In genomic region chr5:22900801-22901310, GRCh38 we compare ENCODE assay signal across 34 cellular contexts. TPM values are rescaled to one million over a fixed set of nuclear protein-coding genes. Genes with fewer than 3 reads are reported as not detected.
"Had no signal": no experiment of that assay in that cellular context is flagged by ENCODE, and none has a peak within 500 bp of the region (broad histone marks: within the 10 kb centered on the region; RNA-seq: fewer than 3 reads in every experiment).

No MANE protein-coding gene starts in this region.

- H3K4me3 ChIP-seq: adrenal gland, MG63 had no signal

- DNase-seq: activated CD4-positive, alpha-beta T cell treated with anti-CD3 and anti-CD28 coated beads for 1 hour; activated CD4-positive, alpha-beta T cell treated with anti-CD3 and anti-CD28 coated beads for 48 hours; activated CD4-positive, CD25-positive, alpha-beta regulatory T cell; activated CD8-positive, alpha-beta T cell treated with anti-CD3 and anti-CD28 coated beads for 36 hours; activated gamma-delta T cell; activated naive CD4-positive, alpha-beta T cell treated with anti-CD3 and anti-CD28 coated beads for 36 hours; activated T-cell treated with anti-CD3 and anti-CD28 coated beads, Interleukin-2, amount 50 U/mL, for 1 hour; activated T-cell treated with anti-CD3 and anti-CD28 coated beads, Interleukin-2, amount 50 U/mL, for 72 hours; adrenal gland; Kasumi-1; KG1; MG63; NCI-H1092; NCI-H1436 treated with DMSO at 0.1 percent for 48 hours; NCI-H1694 treated with DMSO at 0.1 percent for 48 hours; NCI-H2029; NCI-H345; NCI-H524 treated with DMSO at 0.1 percent for 48 hours; RPMI8226; SIG-M5; SW 1271; T-helper 1 cell; T-helper 2 cell; T-helper 9 cell; WERI-Rb-1 had no signal

- H3K9me3 Mint-ChIP-seq: brain had no signal

- H3K27ac ChIP-seq: adrenal gland, WERI-Rb-1 had no signal

- H3K4me3 Mint-ChIP-seq: activated CD8-positive, alpha-beta T cell treated with anti-CD3 and anti-CD28 coated beads for 36 hours; activated naive CD4-positive, alpha-beta T cell treated with anti-CD3 and anti-CD28 coated beads for 36 hours; activated T-cell treated with anti-CD3 and anti-CD28 coated beads, Interleukin-2, amount 50 U/mL, for 72 hours; brain had no signal

- H3K4me1 Mint-ChIP-seq: brain had no signal

- H3K27me3 Mint-ChIP-seq: activated CD8-positive, alpha-beta T cell treated with anti-CD3 and anti-CD28 coated beads for 36 hours had no signal

- H3K36me3 Mint-ChIP-seq: activated naive CD4-positive, alpha-beta T cell treated with anti-CD3 and anti-CD28 coated beads, Interleukin-2, amount 50 U/mL, for 72 hours; brain had no signal

- H3K4me1 ChIP-seq: adrenal gland had no signal

- H3K27me3 ChIP-seq: adrenal gland, MG63 had no signal

- ATAC-seq: activated CD8-positive, alpha-beta T cell treated with anti-CD3 and anti-CD28 coated beads for 36 hours; activated naive CD4-positive, alpha-beta T cell treated with anti-CD3 and anti-CD28 coated beads, Interleukin-2, amount 50 U/mL, for 72 hours; activated T-cell treated with anti-CD3 and anti-CD28 coated beads, Interleukin-2, amount 50 U/mL, for 72 hours; Panc1; Right ventricle myocardium inferior; SK-N-SH treated with all-trans-retinoic acid at 6 μM for 48 hours had no signal

- H3K9me3 ChIP-seq: adrenal gland had no signal

- H3K36me3 ChIP-seq: adrenal gland, MG63, WERI-Rb-1 had no signal

- H3K27ac Mint-ChIP-seq: activated CD8-positive, alpha-beta T cell treated with anti-CD3 and anti-CD28 coated beads for 36 hours; activated naive CD4-positive, alpha-beta T cell treated with anti-CD3 and anti-CD28 coated beads for 36 hours; activated naive CD4-positive, alpha-beta T cell treated with anti-CD3 and anti-CD28 coated beads, Interleukin-2, amount 50 U/mL, for 72 hours; activated T-cell treated with anti-CD3 and anti-CD28 coated beads, Interleukin-2, amount 50 U/mL, for 72 hours; activated T-helper 2 cell treated with anti-CD3 and anti-CD28 coated beads, Interferon-gamma antibody, Interleukin-2, Interleukin-4, amounts not matched to agents 10 μg/mL and 5 μg/mL and 100 μg/mL, durations not matched to agents 14 hours and 24 hours and 36 hours; brain had no signal

RNA-seq across cellular contexts. Expression of gene CDH12, which starts 47.7 kb away (rescaled TPM):
- total RNA-seq: activated CD8-positive, alpha-beta memory T cell treated with anti-CD3 and anti-CD28 coated beads for 36 hours; activated CD8-positive, alpha-beta T cell treated with anti-CD3 and anti-CD28 coated beads for 36 hours; activated naive CD4-positive, alpha-beta T cell treated with anti-CD3 and anti-CD28 coated beads for 36 hours; activated naive CD4-positive, alpha-beta T cell treated with anti-CD3 and anti-CD28 coated beads, Interleukin-2, amount 50 U/mL, for 72 hours; activated T-cell treated with anti-CD3 and anti-CD28 coated beads, Interleukin-2, amount 50 U/mL, for 72 hours; activated T-helper 2 cell treated with anti-CD3 and anti-CD28 coated beads, Interferon-gamma antibody, Interleukin-2, Interleukin-4, amounts not matched to agents 10 μg/mL and 5 μg/mL and 100 μg/mL, durations not matched to agents 14 hours and 24 hours and 36 hours; bronchial epithelial cell; NCI-H460; Right ventricle myocardium inferior had no signal
